19 cellular contexts compared by ENCODE assay signal in genomic region chr20:57564180-57564802, GRCh38. TPM values are rescaled to one million over a fixed set of nuclear protein-coding genes. Genes with fewer than 3 reads are reported as not detected.
DNase-seq lines count a peak whose midpoint lies in the region; ATAC-seq and TF ChIP-seq lines count a peak whose summit lies in the region.
"Had no signal": no experiment of that assay in that cellular context is flagged by ENCODE, and none has a peak within 500 bp of the region (broad histone marks: within the 10 kb centered on the region; RNA-seq: fewer than 3 reads in every experiment).

No MANE protein-coding gene starts in this region.

- no peak for TF ChIP-seq CTCF in liver (IDR thresholded peaks at IDR 0.05; ENCODE audit: low read depth, low read length, missing input control)
- no peak for TF ChIP-seq CTCF in natural killer cell (IDR thresholded peaks at IDR 0.05)

- no peak overlapping the region for H3K27ac Mint-ChIP-seq in natural killer cell
- H3K27ac Mint-ChIP-seq: CD4-positive, CD25-positive, alpha-beta regulatory T cell; GM23338 had no signal

- H3K4me1 ChIP-seq in adipocyte (ENCODE audit: control insufficient read depth, insufficient read depth, low read length): peaks cover 20% of the 10 kb centered on the region
- H3K4me1 ChIP-seq in liver (ENCODE audit: control insufficient read depth in 4 of 4, insufficient read depth in 4 of 4, low read length in 3 of 4): peaks cover 4 to 46% (median 24%) of the 10 kb centered on the region in 4 donors

- H3K27ac ChIP-seq in liver (ENCODE audit: low read depth in 1 of 2, low read length in 2 of 2): peak overlapping the region; percentile 32 to 86
- H3K27ac ChIP-seq: BLaER1 treated with 17β-estradiol and CSF1 and Interleukin-3, amounts not matched to agents 10 nM and 100 nM had no signal

- intact Hi-C loops in posterior vena cava (cut with DNase I) (no loop called here), natural killer cell (cut with micrococcal nuclease) (no loop called here)

- no peaks in the 10 kb centered on the region for H3K4me1 Mint-ChIP-seq in natural killer cell
- H3K4me1 Mint-ChIP-seq: CD4-positive, CD25-positive, alpha-beta regulatory T cell; GM23338 had no signal

- H3K9ac ChIP-seq in adipocyte (ENCODE audit: low read length) (no peak overlapping the region), liver (ENCODE audit: low read depth in 1 of 2, low read length in 2 of 2) (peak overlapping the region; percentile 40 to 86)
- H3K9ac ChIP-seq: BLaER1 treated with 17β-estradiol and CSF1 and Interleukin-3, amounts not matched to agents 10 nM and 100 nM had no signal

- H3K36me3 ChIP-seq in adipocyte (ENCODE audit: control insufficient read depth, insufficient read depth, low read length, severe bottlenecking) (peaks cover 26% of the 10 kb centered on the region), liver (ENCODE audit: control insufficient read depth in 4 of 4, insufficient read depth in 3 of 4, low read depth in 1 of 4, low read length in 3 of 4) (peaks cover 0 to 5% (median 0%) of the 10 kb centered on the region in 4 donors)
- H3K36me3 ChIP-seq: BLaER1 treated with 17β-estradiol and CSF1 and Interleukin-3, amounts not matched to agents 10 nM and 100 nM had no signal

- 86% methylated on average over 14 of the region's 14 CpGs for WGBS in liver

- no peaks in the 10 kb centered on the region for H3K9me3 Mint-ChIP-seq in natural killer cell
- H3K9me3 Mint-ChIP-seq: CD4-positive, CD25-positive, alpha-beta regulatory T cell had no signal

- no peak overlapping the region for H3K4me3 Mint-ChIP-seq in natural killer cell
- H3K4me3 Mint-ChIP-seq: CD4-positive, CD25-positive, alpha-beta regulatory T cell; GM23338 had no signal

- ATAC-seq in HG02610 (IDR thresholded peaks at IDR 0.05; ENCODE audit: unreplicated experiment) (no peak), natural killer cell (no peak)
- ATAC-seq: GM12878, GM23338, K562 had no signal

- H3K9me3 ChIP-seq in adipocyte (ENCODE audit: control insufficient read depth, low read length) (no peaks in the 10 kb centered on the region), liver (ENCODE audit: control insufficient read depth in 4 of 4, low read length in 3 of 4) (no peaks in the 10 kb centered on the region)

- peaks cover 9 to 34% of the 10 kb centered on the region in 2 donors for H3K27me3 Mint-ChIP-seq in natural killer cell (ENCODE audit: low read depth in 2 of 2)

- H3K36me3 Mint-ChIP-seq in natural killer cell: no peaks in the 10 kb centered on the region
- H3K36me3 Mint-ChIP-seq: CD4-positive, CD25-positive, alpha-beta regulatory T cell had no signal

- H3K27me3 ChIP-seq in adipocyte (replicated peaks; ENCODE audit: control insufficient read depth, insufficient read depth, low read length) (peaks cover under 1% of the 10 kb centered on the region), liver (ENCODE audit: control insufficient read depth in 4 of 4, insufficient read depth in 4 of 4, low read length in 3 of 4) (no peaks in the 10 kb centered on the region)
- H3K27me3 ChIP-seq: BLaER1 treated with 17β-estradiol and CSF1 and Interleukin-3, amounts not matched to agents 10 nM and 100 nM had no signal

- TF ChIP-seq RAD21 in liver (IDR thresholded peaks at IDR 0.05): no peak

- DNase-seq in adipocyte (ENCODE audit: low read depth) (no peak), posterior vena cava (ENCODE audit: low spot score) (peak; percentile 46), DMS79 (lab: John Stamatoyannopoulos, UW) (no peak), HuH-7 (ENCODE audit: low spot score) (no peak), natural killer cell (no peak)
- DNase-seq: ACHN; Calu3; CD4-positive, CD25-positive, alpha-beta regulatory T cell; DMS 273 treated with DMSO at 0.1 percent for 48 hours; H7 had no signal

- H3K4me3 ChIP-seq in adipocyte (ENCODE audit: low read length) (peak overlapping the region; percentile 65), liver (ENCODE audit: low read depth in 1 of 3, low read length in 3 of 3) (peak overlapping the region in 1 of 3 donors; percentile 9)
- H3K4me3 ChIP-seq: BLaER1 treated with 17β-estradiol and CSF1 and Interleukin-3, amounts not matched to agents 10 nM and 100 nM; GM12878; GM23338; K562 had no signal

TF ChIP-seq in liver, 16 proteins besides CTCF, POLR2A, EP300 and RAD21:
- TF ChIP-seq EGR1 (IDR thresholded peaks at IDR 0.05; ENCODE audit: low read depth in 2 of 2) (peak in 1 of 2 donors; percentile 42), NR2F2 (IDR thresholded peaks at IDR 0.05) (no peak), JUND (IDR thresholded peaks at IDR 0.05) (peak in 1 of 2 donors; percentile 32), FOXA1 (IDR thresholded peaks at IDR 0.05) (peak; percentile 7), SP1 (IDR thresholded peaks at IDR 0.05) (peak; percentile 5)

RNA-seq across cellular contexts. Expression of gene PCK1, which starts 3.4 kb away (rescaled TPM):
- total RNA-seq in liver: 100 to 1,000 TPM in 1 of 2 donors, 1 to 10 TPM in 1; 8.9 to 532 TPM
- 100 to 1,000 TPM; 265 to 363 TPM for polyA plus RNA-seq in liver
- total RNA-seq in posterior vena cava: under 1 TPM; 0.57 to 0.93 TPM
- total RNA-seq in natural killer cell: not detected
- total RNA-seq: A172; CD4-positive, CD25-positive, alpha-beta regulatory T cell; G401; GM23338; H7; HT1080 had no signal
- polyA plus RNA-seq: CD4-positive, CD25-positive, alpha-beta regulatory T cell; GM23338 had no signal

RNA-seq across cellular contexts. Expression of gene CTCFL, which starts 39.4 kb away (rescaled TPM):
- under 1 TPM; 0.05 to 0.08 TPM for total RNA-seq in liver
- polyA plus RNA-seq in liver: under 1 TPM in 1 of 2 donors, not detected in 1; 0.08 TPM
- total RNA-seq in posterior vena cava: not detected
- total RNA-seq in natural killer cell: not detected
- total RNA-seq: A172; Calu3; CD4-positive, CD25-positive, alpha-beta regulatory T cell; HT1080 had no signal
- polyA plus RNA-seq: CD4-positive, CD25-positive, alpha-beta regulatory T cell had no signal

RNA-seq across cellular contexts. Expression of gene ZBP1, which starts 55.9 kb away (rescaled TPM):
- total RNA-seq in liver: under 1 TPM; 0.14 to 0.42 TPM
- polyA plus RNA-seq in liver: under 1 TPM; 0.06 to 0.13 TPM
- total RNA-seq in posterior vena cava: under 1 TPM; 0.24 to 0.37 TPM
- 10 to 100 TPM; 95.4 to 99.7 (median 97.8) TPM for total RNA-seq in natural killer cell
- total RNA-seq: A172, G401, GM23338, H7, HT1080, K562 had no signal
- polyA plus RNA-seq: GM23338, K562 had no signal

Comparison
In these comparisons a context has a peak if more than half of its experiments do, and no peak if none do; other contexts are left out.
1. RNA of gene PCK1, which starts 3.4 kb away (total RNA-seq): 8.9 to 532 TPM in liver; 0.57 to 0.93 TPM in posterior vena cava and not detected in natural killer cell; every median in the first group is over 4 times any median in the second.
2. RNA of gene ZBP1, which starts 55.9 kb away (total RNA-seq): 95.4 to 99.7 TPM in natural killer cell; 0.14 to 0.42 TPM in liver and 0.24 to 0.37 TPM in posterior vena cava; every median in the first group is over 10 times any median in the second.